2 cellular contexts compared by ENCODE assay signal in genomic region chr19:53156888-53157287, GRCh38.
TF ChIP-seq lines count a peak whose summit lies in the region.

No MANE protein-coding gene starts in this region.

TF ChIP-seq in GM23338, 12 proteins besides CTCF, POLR2A, EP300 and RAD21:
- TF ChIP-seq EZH2 (IDR thresholded peaks at IDR 0.05; ENCODE audit: low read depth, unreplicated experiment) = no peak
- no peak for TF ChIP-seq STAT1 (IDR thresholded peaks at IDR 0.05; ENCODE audit: unreplicated experiment)
- TF ChIP-seq ZNF331 (CRISPR knock-in tag; IDR thresholded peaks at IDR 0.05; ENCODE audit: low read depth) = no peak
- no peak for TF ChIP-seq JUNB (IDR thresholded peaks at IDR 0.05; ENCODE audit: unreplicated experiment)
- no peak for TF ChIP-seq ETS1 (IDR thresholded peaks at IDR 0.05)
- no peak for TF ChIP-seq ZNF462 (CRISPR knock-in tag; IDR thresholded peaks at IDR 0.05)
- TF ChIP-seq POLR2AphosphoS5 (IDR thresholded peaks at IDR 0.05; ENCODE audit: low read depth) = no peak
- no peak for TF ChIP-seq CREB1 (CRISPR knock-in tag; IDR thresholded peaks at IDR 0.05; ENCODE audit: low read depth)
- TF ChIP-seq NANOG (IDR thresholded peaks at IDR 0.05; ENCODE audit: borderline replicate concordance) = no peak
- TF ChIP-seq REST (IDR thresholded peaks at IDR 0.05; ENCODE audit: unreplicated experiment) = no peak
- TF ChIP-seq EZH2phosphoT487 (IDR thresholded peaks at IDR 0.05; ENCODE audit: unreplicated experiment) = no peak
- TF ChIP-seq ZNF114 (CRISPR knock-in tag; IDR thresholded peaks at IDR 0.05) = no peak

TF ChIP-seq in K562, 482 proteins besides CTCF, POLR2A, EP300 and RAD21:
- TF ChIP-seq NFE2 (IDR thresholded peaks at IDR 0.05; ENCODE audit: low read depth) (peak; percentile 46; the same call in 1 of the 2 replicates), SPI1 (IDR thresholded peaks at IDR 0.05; ENCODE audit: borderline replicate concordance, low read depth, low read length) (peak; percentile 92), CREB3L1 (IDR thresholded peaks at IDR 0.05; ENCODE audit: borderline replicate concordance, low read depth) (no peak), HCFC1 (IDR thresholded peaks at IDR 0.05; ENCODE audit: low read depth, low read length) (no peak), THRB (CRISPR knock-in tag; conservative IDR thresholded peaks at IDR 0.05) (no peak), EGR1 (conservative IDR thresholded peaks at IDR 0.05) (peak; percentile 40)
